In the genomic region with DNA sequence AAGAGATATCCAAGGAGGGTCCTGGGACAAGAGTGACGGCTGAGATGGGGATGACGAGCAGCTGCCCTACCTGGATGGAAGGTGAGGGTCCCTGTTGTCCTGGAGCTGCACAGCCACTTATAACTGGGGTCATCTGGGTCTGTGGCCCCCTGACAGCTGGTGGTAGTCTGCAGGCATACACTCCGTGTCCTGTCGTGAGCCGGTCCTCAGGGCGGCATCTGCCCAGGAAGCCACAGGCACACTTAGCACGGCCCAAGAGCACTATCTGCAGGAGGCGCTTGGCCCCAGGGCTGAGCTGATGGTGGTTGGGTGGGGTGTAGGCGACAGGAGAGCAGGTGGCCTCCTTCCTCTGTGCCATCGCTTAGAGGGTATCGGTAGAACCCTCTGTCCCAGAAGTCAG, we compare ENCODE assay signal across 23 cellular contexts.
DNase-seq lines count a peak whose midpoint lies in the region; ATAC-seq and TF ChIP-seq lines count a peak whose summit lies in the region.
"Had no signal": no experiment of that assay in that cellular context is flagged by ENCODE, and none has a peak within 500 bp of the region (broad histone marks: within the 10 kb centered on the region; RNA-seq: fewer than 3 reads in every experiment).

No MANE protein-coding gene starts in this region.

- H3K27ac ChIP-seq in right atrium auricular region, result peak overlapping the region; percentile 73 to 79
- H3K27ac ChIP-seq in heart left ventricle, result peak overlapping the region in 4 of 12 donors; percentile 68 to 81 (median 75)
- H3K27ac ChIP-seq in hepatocyte, result peak overlapping the region; percentile 31
- H3K27ac ChIP-seq in skin epidermis, result peak overlapping the region in 12 of 21 experiments; percentile 3 to 71 (median 52)
- H3K27ac ChIP-seq: A549, body of pancreas, VCaP had no signal

- H3K4me3 ChIP-seq in right atrium auricular region (no peak overlapping the region), heart left ventricle (no peak overlapping the region), hepatocyte (no peak overlapping the region), skin epidermis (no peak overlapping the region)
- H3K4me3 ChIP-seq: A549, body of pancreas, Peyer's patch had no signal

- no peak overlapping the region for H3K4me2 ChIP-seq in hepatocyte
- H3K4me2 ChIP-seq: A549 had no signal

- no peaks in the 10 kb centered on the region for H3K9me2 ChIP-seq in hepatocyte (replicated peaks; ENCODE audit: insufficient read depth)

- H3K9me3 ChIP-seq in right atrium auricular region, result no peaks in the 10 kb centered on the region
- H3K9me3 ChIP-seq in heart left ventricle, result no peaks in the 10 kb centered on the region
- H3K9me3 ChIP-seq in hepatocyte (ENCODE audit: low read depth), result no peaks in the 10 kb centered on the region
- H3K9me3 ChIP-seq: A549, body of pancreas, Peyer's patch had no signal

- DNase-seq in right atrium auricular region (ENCODE audit: low spot score) (no peak), heart left ventricle (no peak), hepatocyte (ENCODE audit: low spot score) (no peak), NCI-H1105 treated with DMSO at 0.1 percent for 48 hours (lab: John Stamatoyannopoulos, UW) (no peak), NCI-H2171 (lab: John Stamatoyannopoulos, UW) (no peak)
- no peak for DNase-seq in stimulated activated naive CD4-positive, alpha-beta T cell (lab: John Stamatoyannopoulos, UW)
- DNase-seq: activated CD4-positive, alpha-beta T cell treated with anti-CD3 and anti-CD28 coated beads for 4 hours; activated gamma-delta T cell treated with Interleukin-2 at 50 U/mL for 16 hours; activated naive CD8-positive, alpha-beta T cell treated with anti-CD3 and anti-CD28 coated beads, Interleukin-2, amount 50 U/mL, for 24 hours; activated T-cell treated with anti-CD3 and anti-CD28 coated beads, Interleukin-2, amount 50 U/mL, for 1 hour; body of pancreas; DMS153; kidney glomerular epithelial cell; NCI-H1092; NCI-H187 treated with DMSO at 0.1 percent for 48 hours; NCI-H526; Peyer's patch; posterior cingulate gyrus; SHP77 treated with DMSO at 0.1 percent for 48 hours had no signal

- TF ChIP-seq POLR2A in heart left ventricle (IDR thresholded peaks at IDR 0.05), result no peak

- TF ChIP-seq CTCF in right atrium auricular region (IDR thresholded peaks at IDR 0.05), result no peak
- TF ChIP-seq CTCF in heart left ventricle (IDR thresholded peaks at IDR 0.05), result no peak
- TF ChIP-seq CTCF in hepatocyte (IDR thresholded peaks at IDR 0.05; ENCODE audit: poor library complexity), result no peak

- H4K20me1 ChIP-seq in hepatocyte (ENCODE audit: insufficient read depth, poor library complexity, severe bottlenecking), result no peaks in the 10 kb centered on the region

- intact Hi-C loops in heart left ventricle (cut with DNase I), result loop anchor here in 3 of 10 donors (5.0 to 10.0 kb wide), 3 partner anchors 81 to 1816 kb away; no protein-coding TSS in a partner anchor

- H2AFZ ChIP-seq in hepatocyte, result no peak overlapping the region

- 89 to 93% (median 92%) methylated on average over 7 to 11 of the region's 11 CpGs for WGBS in heart left ventricle, 4 donors
- 89% methylated on average over 11 of the region's 11 CpGs for WGBS in hepatocyte (ENCODE audit: low lambda C conversion rate, missing lambda C conversion rate)

- no peaks in the 10 kb centered on the region for H3K36me3 ChIP-seq in right atrium auricular region
- H3K36me3 ChIP-seq in heart left ventricle, result no peaks in the 10 kb centered on the region
- no peaks in the 10 kb centered on the region for H3K36me3 ChIP-seq in hepatocyte (replicated peaks; ENCODE audit: insufficient read depth, low read depth)
- H3K36me3 ChIP-seq: Peyer's patch had no signal

- H3K4me1 ChIP-seq in right atrium auricular region (peaks cover 0 to 78% of the 10 kb centered on the region in 2 donors), heart left ventricle (peaks cover 0 to 97% (median 63%) of the 10 kb centered on the region in 12 donors), hepatocyte (ENCODE audit: insufficient read depth) (peaks cover 15% of the 10 kb centered on the region)
- H3K4me1 ChIP-seq: A549, body of pancreas, Peyer's patch had no signal

- ATAC-seq in heart left ventricle (no peak), GM19395 (IDR thresholded peaks at IDR 0.05; ENCODE audit: unreplicated experiment) (no peak)
- ATAC-seq: A549; activated naive CD8-positive, alpha-beta T cell treated with anti-CD3 and anti-CD28 coated beads, Interleukin-2, amount 50 U/mL, for 24 hours; body of pancreas had no signal

- H3K79me2 ChIP-seq in hepatocyte, result no peaks in the 10 kb centered on the region

- H3K27me3 ChIP-seq in right atrium auricular region (no peaks in the 10 kb centered on the region), heart left ventricle (no peaks in the 10 kb centered on the region), hepatocyte (no peaks in the 10 kb centered on the region)
- H3K27me3 ChIP-seq: body of pancreas, Peyer's patch had no signal
